In genomic region chr14:85534435-85534834, GRCh38 we compare ENCODE assay signal across 10 cellular contexts. TPM values are rescaled to one million over a fixed set of nuclear protein-coding genes. Genes with fewer than 3 reads are reported as not detected.
A peak's percentile ranks its signal among the peaks of the same experiment; 100 is the strongest.
DNase-seq lines count a peak whose midpoint lies in the region; ATAC-seq and TF ChIP-seq lines count a peak whose summit lies in the region.
"Had no signal": no experiment of that assay in that cellular context is flagged by ENCODE, and none has a peak within 500 bp of the region (broad histone marks: within the 10 kb centered on the region; RNA-seq: fewer than 3 reads in every experiment).

No MANE protein-coding gene starts in this region.

- H3K4me1 ChIP-seq in tibial artery = peaks cover 0 to 47% (median 42%) of the 10 kb centered on the region in 4 donors

- intact Hi-C loops in lower leg skin (cut with DNase I; ENCODE audit: low total_unique reads) = no loop called here
- intact Hi-C loops in tibial artery (cut with DNase I; ENCODE audit: low total_unique reads) = no loop called here

- peaks cover 0 to 41% of the 10 kb centered on the region in 2 donors for H3K27me3 ChIP-seq in tibial artery

- no peaks in the 10 kb centered on the region for H3K9me3 ChIP-seq in tibial artery

- DNase-seq in NCI-H748 (lab: John Stamatoyannopoulos, UW; ENCODE audit: unreplicated experiment) (peak; percentile 64), NCI-H748 treated with DMSO at 0.1 percent for 48 hours (lab: John Stamatoyannopoulos, UW) (no peak), choroid plexus epithelial cell (ENCODE audit: low read depth) (peak; percentile 38), lower leg skin (ENCODE audit: low spot score in 2 of 2) (peak in 1 of 2 donors; percentile 81), tibial artery (no peak), AG20443 (ENCODE audit: low spot score) (no peak), COR-L47 (lab: John Stamatoyannopoulos, UW) (no peak)
- DNase-seq: T-helper 9 cell had no signal

- peak overlapping the region; percentile 84 for H3K4me3 ChIP-seq in choroid plexus epithelial cell (ENCODE audit: low read depth, low read length)
- H3K4me3 ChIP-seq in lower leg skin (ENCODE audit: low read depth, poor library complexity, severe bottlenecking) = peak overlapping the region; percentile 62
- H3K4me3 ChIP-seq in tibial artery = peak overlapping the region; percentile 56 to 71

- H3K36me3 ChIP-seq in tibial artery = no peaks in the 10 kb centered on the region

- H3K27ac ChIP-seq in tibial artery = no peak overlapping the region

- TF ChIP-seq POLR2A in lower leg skin (IDR thresholded peaks at IDR 0.05) = no peak

- ATAC-seq in HG02885 (IDR thresholded peaks at IDR 0.05; ENCODE audit: poor library complexity, unreplicated experiment) = no peak

- WGBS in lower leg skin, 2 donors = 2 to 4% methylated on average over 17 of the region's 17 CpGs

- TF ChIP-seq CTCF in choroid plexus epithelial cell (conservative IDR thresholded peaks at IDR 0.05; ENCODE audit: low read depth, low read length) = no peak
- TF ChIP-seq CTCF in lower leg skin (IDR thresholded peaks at IDR 0.05) = no peak
- no peak for TF ChIP-seq CTCF in tibial artery (IDR thresholded peaks at IDR 0.05)

RNA-seq across cellular contexts. Expression of gene FLRT2, which starts 4.5 kb away (rescaled TPM):
- total RNA-seq in lower leg skin = 10 to 100 TPM; 11.5 to 36.5 (median 28.0) TPM
- total RNA-seq: B cell had no signal

Comparison
In these comparisons a context has a peak if more than half of its experiments do, and no peak if none do; other contexts are left out.
1. DNase-seq: peak in NCI-H748 (single experiment) and choroid plexus epithelial cell (single experiment); none in NCI-H748 treated with DMSO at 0.1 percent for 48 hours (single experiment), tibial artery (0 of 2), AG20443 (single experiment) and COR-L47 (single experiment).
2. Peak in every context shown above with its lines, with median percentiles within 50 percentile points of each other: H3K4me3 ChIP-seq.